ENCODE assay signal across 8 cellular contexts in genomic region chr10:63166742-63167258, GRCh38. TPM values are rescaled to one million over a fixed set of nuclear protein-coding genes. Genes with fewer than 3 reads are reported as not detected.
DNase-seq lines count a peak whose midpoint lies in the region; ATAC-seq, FAIRE-seq and TF ChIP-seq lines count a peak whose summit lies in the region.

No MANE protein-coding gene starts in this region.

- H3K9me3 Mint-ChIP-seq in mesothelial cell of epicardium, result no peaks in the 10 kb centered on the region

- peaks cover 17% of the 10 kb centered on the region for H3K36me3 Mint-ChIP-seq in mesothelial cell of epicardium

- H3K4me2 ChIP-seq in endothelial cell of umbilical vein (ENCODE audit: insufficient read depth, low read length), result no peak overlapping the region

- H3K9me3 ChIP-seq in SJCRH30 (replicated peaks) (no peaks in the 10 kb centered on the region), endothelial cell of umbilical vein (replicated peaks; ENCODE audit: control insufficient read depth, insufficient read depth, low read length) (no peaks in the 10 kb centered on the region)

- H3K9me1 ChIP-seq in endothelial cell of umbilical vein (replicated peaks; ENCODE audit: control insufficient read depth, extremely low read depth, insufficient read depth, low read length), result no peaks in the 10 kb centered on the region

- no peak overlapping the region for H3K27ac Mint-ChIP-seq in mesothelial cell of epicardium

- POLR2A ChIA-PET in endothelial cell of umbilical vein (lab: Charles Lee), result interaction anchor here (1.0 to 1.3 kb wide), 3 partner anchors 34 to 553 kb away, joined by 3 to 5 read pairs (median 4); partner anchors contain the start of gene NRBF2

- no peak overlapping the region for H3K9ac ChIP-seq in endothelial cell of umbilical vein (replicated peaks; ENCODE audit: extremely low read depth, insufficient read depth, low read length)

- BruUV-seq in endothelial cell of umbilical vein (replicated peaks; lab: Mats Ljungman, UMichigan), result no TSS peak

- dilution Hi-C loops in endothelial cell of umbilical vein (cut with MboI; ENCODE audit: extremely low pct_ligation_motif_present, low sequenced_read_pairs), result no loop called here

- H3K4me1 Mint-ChIP-seq in mesothelial cell of epicardium, result peaks cover 10% of the 10 kb centered on the region

- peak; percentile 56 for ATAC-seq in GM19397 (IDR thresholded peaks at IDR 0.05; ENCODE audit: unreplicated experiment)
- ATAC-seq in HG02623 (IDR thresholded peaks at IDR 0.05; ENCODE audit: unreplicated experiment), result no peak

- H3K4me1 ChIP-seq in SJCRH30 (no peaks in the 10 kb centered on the region), endothelial cell of umbilical vein (ENCODE audit: control insufficient read depth, extremely low read depth, insufficient read depth, low read length) (no peaks in the 10 kb centered on the region)

- H3K27ac ChIP-seq in SJCRH30 (no peak overlapping the region), endothelial cell of umbilical vein (ENCODE audit: insufficient read depth, low read depth, low read length) (no peak overlapping the region)

- no peaks in the 10 kb centered on the region for H3K27me3 Mint-ChIP-seq in mesothelial cell of epicardium (ENCODE audit: low read depth)

- H3K4me3 ChIP-seq in SJCRH30 (no peak overlapping the region), endothelial cell of umbilical vein (replicated peaks in 1 of 3; ENCODE audit: insufficient read depth in 1 of 3, low read depth in 1 of 3, low read length in 3 of 3) (no peak overlapping the region)

- FAIRE-seq in endothelial cell of umbilical vein (lab: Jason Lieb, UNC), result peak; percentile 37

- peaks cover 55% of the 10 kb centered on the region for H3K36me3 ChIP-seq in SJCRH30
- peaks cover 3 to 10% of the 10 kb centered on the region in 2 experiments for H3K36me3 ChIP-seq in endothelial cell of umbilical vein (ENCODE audit: control insufficient read depth in 2 of 2, extremely low read depth in 1 of 2, insufficient read depth in 2 of 2, low read length in 2 of 2)

- peak; percentile 87 for TF ChIP-seq CTCF in LNCAP (IDR thresholded peaks at IDR 0.05)
- TF ChIP-seq CTCF in endothelial cell of umbilical vein (IDR thresholded peaks at IDR 0.05; ENCODE audit: extremely low read depth in 1 of 2, insufficient read depth in 1 of 2, low read depth in 1 of 2, low read length in 2 of 2), result peak; percentile 61 to 62
- peak; percentile 80 for TF ChIP-seq CTCF in mesothelial cell of epicardium (IDR thresholded peaks at IDR 0.05; ENCODE audit: unreplicated experiment)

- no peak overlapping the region for H2AFZ ChIP-seq in endothelial cell of umbilical vein (ENCODE audit: low read depth, low read length)

- no peak overlapping the region for H3K4me3 Mint-ChIP-seq in mesothelial cell of epicardium

- intact Hi-C loops in endothelial cell of umbilical vein (cut with micrococcal nuclease), result loop anchor here (1.0 to 2.0 kb wide), 7 partner anchors 102 to 653 kb away; no protein-coding TSS in a partner anchor

- CTCF ChIA-PET in endothelial cell of umbilical vein (lab: Charles Lee), result interaction anchor here (0.7 to 6.0 kb wide), 76 partner anchors 9 to 810 kb away, joined by 3 to 275 read pairs (median 5); partner anchors contain the start of gene JMJD1C

- H3K79me2 ChIP-seq in endothelial cell of umbilical vein (ENCODE audit: control insufficient read depth, insufficient read depth, low read length), result no peaks in the 10 kb centered on the region

- no peaks in the 10 kb centered on the region for H3K27me3 ChIP-seq in SJCRH30
- H3K27me3 ChIP-seq in endothelial cell of umbilical vein (ENCODE audit: control insufficient read depth in 2 of 2, insufficient read depth in 2 of 2, low read length in 2 of 2), result no peaks in the 10 kb centered on the region

- no peaks in the 10 kb centered on the region for H4K20me1 ChIP-seq in endothelial cell of umbilical vein (replicated peaks; ENCODE audit: control insufficient read depth, extremely low read depth, insufficient read depth, low read length)

- no peak for TF ChIP-seq POLR2A in endothelial cell of umbilical vein (IDR thresholded peaks at IDR 0.05; ENCODE audit: low read depth, low read length)

- DNase-seq in DMS 273 treated with DMSO at 0.1 percent for 48 hours (lab: John Stamatoyannopoulos, UW), result peak; percentile 17
- DNase-seq in SJCRH30, result peak; percentile 17 to 76
- peak; percentile 84 for DNase-seq in endothelial cell of umbilical vein (ENCODE audit: low read depth, low spot score)
- DNase-seq in mesothelial cell of epicardium (ENCODE audit: low spot score in 2 of 2, unreplicated experiment in 2 of 2), result no peak
- no peak for DNase-seq in GM19238 (ENCODE audit: insufficient read length, low spot score)

TF ChIP-seq in endothelial cell of umbilical vein, 7 proteins besides CTCF, POLR2A, EP300 and RAD21:
- no peak for TF ChIP-seq GATA2 (IDR thresholded peaks at IDR 0.05; ENCODE audit: insufficient read depth, insufficient read length, low read depth, low read length)
- TF ChIP-seq JUN (IDR thresholded peaks at IDR 0.05; ENCODE audit: borderline replicate concordance, insufficient read depth, insufficient read length, low read depth), result no peak
- no peak for TF ChIP-seq POLR2AphosphoS5 (IDR thresholded peaks at IDR 0.05; ENCODE audit: insufficient read depth, low read depth, low read length)
- TF ChIP-seq MYC (IDR thresholded peaks at IDR 0.05; ENCODE audit: low read depth, low read length), result no peak
- TF ChIP-seq FOS (IDR thresholded peaks at IDR 0.05; ENCODE audit: borderline replicate concordance, insufficient read depth, low read length), result no peak
- TF ChIP-seq MAX (IDR thresholded peaks at IDR 0.05; ENCODE audit: insufficient read depth, insufficient read length), result no peak
- TF ChIP-seq EZH2 (IDR thresholded peaks at IDR 0.05; ENCODE audit: borderline replicate concordance, low read depth, low read length, severe bottlenecking), result no peak
TF ChIP-seq in endothelial cell of umbilical vein: peak in this region for 0.

RNA-seq across cellular contexts. Expression of gene NRBF2, which starts 33.7 kb away (rescaled TPM):
- total RNA-seq in SJCRH30 (2014; rRNA removed; shearing (Covaris generic)), result 13.8 and 14.0 TPM in 2 replicates
- total RNA-seq in endothelial cell of umbilical vein (17.0 and 17.7 TPM in 2 replicates), mesothelial cell of epicardium (18.2 to 19.1 TPM (median 18.3 TPM) in 3 replicates)
- polyA plus RNA-seq in endothelial cell of umbilical vein, result 6.3 and 7.6 TPM in 2 replicates
- polyA plus RNA-seq in endothelial cell of umbilical vein (2011; cell fraction: cytosol; rRNA removed), result 11.5 and 12.1 TPM in 2 replicates
- 5.3 and 7.6 TPM in 2 replicates for polyA plus RNA-seq in endothelial cell of umbilical vein (2011; cell fraction: nucleus; rRNA removed)
- 21.9 and 24.1 TPM in 2 replicates for polyA plus RNA-seq in endothelial cell of umbilical vein (2012)
- 7.8 and 8.0 TPM in 2 replicates for polyA minus RNA-seq in endothelial cell of umbilical vein
- polyA minus RNA-seq in endothelial cell of umbilical vein (2011; cell fraction: cytosol; rRNA and poly(A)+ RNA removed), result 6.1 TPM
- polyA minus RNA-seq in endothelial cell of umbilical vein (2011; cell fraction: nucleus; rRNA and poly(A)+ RNA removed), result 4.9 and 6.2 TPM in 2 replicates

Comparison
In these comparisons a context has a peak if more than half of its experiments do, and no peak if none do; other contexts are left out.
1. DNase-seq: peak in DMS 273 treated with DMSO at 0.1 percent for 48 hours (single experiment), SJCRH30 (2 of 2) and endothelial cell of umbilical vein (single experiment); none in mesothelial cell of epicardium (0 of 2) and GM19238 (single experiment).
2. Peak in every context shown above with its lines, with median percentiles within 50 percentile points of each other: CTCF ChIP-seq.